ENCODE assay signal across 22 cellular contexts in genomic region chr2:60629801-60630385, GRCh38.
DNase-seq lines count a peak whose midpoint lies in the region; ATAC-seq and TF ChIP-seq lines count a peak whose summit lies in the region.
"Had no signal": no experiment of that assay in that cellular context is flagged by ENCODE, and none has a peak within 500 bp of the region (broad histone marks: within the 10 kb centered on the region; RNA-seq: fewer than 3 reads in every experiment).

No MANE protein-coding gene starts in this region.

- WGBS in mammary epithelial cell (ENCODE audit: low coverage, missing lambda C conversion rate), result 78% methylated on average over 4 of the region's 4 CpGs

- no peak for TF ChIP-seq CTCF in mammary epithelial cell (conservative IDR thresholded peaks at IDR 0.05 in 1 of 2, IDR thresholded peaks at IDR 0.05 in 1 of 2; ENCODE audit: extremely low read depth in 1 of 2, insufficient read depth in 1 of 2, low read depth in 1 of 2, low read length in 2 of 2)

- DNase-seq in SKM-1 (lab: John Stamatoyannopoulos, UW; ENCODE audit: unreplicated experiment) (peak; percentile 11), SKM-1 treated with dmso at 0.1 percent for 144 hours (lab: John Stamatoyannopoulos, UW; ENCODE audit: unreplicated experiment) (no peak), NCI-H69 (lab: John Stamatoyannopoulos, UW) (peak; percentile 21), mammary epithelial cell (peak; percentile 12), DMS79 (lab: John Stamatoyannopoulos, UW) (no peak)
- DNase-seq: 8988T; BE2C; Calu3; CD4-positive, alpha-beta T cell; DMS53; Kasumi-1; NCI-H1048; NCI-H1436 treated with DMSO at 0.1 percent for 48 hours; NCI-H2081; NCI-H510A treated with DMSO at 0.1 percent for 48 hours; OCI-M1; RPMI8226; SJCRH30 had no signal

- no peaks in the 10 kb centered on the region for H4K20me1 ChIP-seq in mammary epithelial cell (ENCODE audit: insufficient read depth, low read length)

- no peak overlapping the region for H2AFZ ChIP-seq in mammary epithelial cell (ENCODE audit: low read depth, low read length)

- no peak for ATAC-seq in GM21526 (IDR thresholded peaks at IDR 0.05; ENCODE audit: low FRiP score, unreplicated experiment)
- no peak for ATAC-seq in GM18502 (IDR thresholded peaks at IDR 0.05; ENCODE audit: poor library complexity, unreplicated experiment)
- ATAC-seq in HG03378 (IDR thresholded peaks at IDR 0.05; ENCODE audit: unreplicated experiment), result no peak
- ATAC-seq: GM12878 had no signal

- H3K36me3 ChIP-seq in mammary epithelial cell (ENCODE audit: insufficient read depth, low read length), result no peaks in the 10 kb centered on the region
- H3K36me3 ChIP-seq: BE2C, SJCRH30 had no signal

- in situ Hi-C loops in mammary epithelial cell (cut with MboI; ENCODE audit: low sequenced_read_pairs in 2 of 2), result no loop called here

- CTCF ChIA-PET in mammary epithelial cell (lab: Charles Lee; ENCODE audit: low non-redundant PET), result no interaction called here

- no TSS peak for BruUV-seq in mammary epithelial cell (replicated peaks; lab: Mats Ljungman, UMichigan)

- H3K4me3 ChIP-seq in mammary epithelial cell (replicated peaks in 1 of 3; ENCODE audit: insufficient read depth in 1 of 3, low read depth in 2 of 3, low read length in 3 of 3), result no peak overlapping the region
- H3K4me3 ChIP-seq: GM12878, SJCRH30 had no signal

- H3K4me1 ChIP-seq in mammary epithelial cell (ENCODE audit: insufficient read depth, low read length), result no peaks in the 10 kb centered on the region
- H3K4me1 ChIP-seq: BE2C, SJCRH30 had no signal

- H3K27ac ChIP-seq in mammary epithelial cell (ENCODE audit: insufficient read depth, low read depth, low read length), result no peak overlapping the region
- H3K27ac ChIP-seq: SJCRH30 had no signal

- dilution Hi-C loops in mammary epithelial cell (cut with HindIII; ENCODE audit: low sequenced_read_pairs), result no loop called here

- no peak overlapping the region for H3K9ac ChIP-seq in mammary epithelial cell (ENCODE audit: insufficient read depth, low read length)

- H3K79me2 ChIP-seq in mammary epithelial cell (ENCODE audit: insufficient read depth, low read length), result no peaks in the 10 kb centered on the region

- intact Hi-C loops in mammary epithelial cell (cut with micrococcal nuclease), result no loop called here

- H3K4me2 ChIP-seq in mammary epithelial cell (ENCODE audit: insufficient read depth, low read depth, low read length), result no peak overlapping the region

- no peaks in the 10 kb centered on the region for H3K9me3 ChIP-seq in mammary epithelial cell (replicated peaks; ENCODE audit: insufficient read depth, low read length)
- H3K9me3 ChIP-seq: BE2C, SJCRH30 had no signal

- peaks cover 2% of the 10 kb centered on the region for H3K27me3 ChIP-seq in mammary epithelial cell (ENCODE audit: insufficient read depth, low read length)
- H3K27me3 ChIP-seq: BE2C had no signal

Comparison
In these comparisons a context has a peak if more than half of its experiments do, and no peak if none do; other contexts are left out.
1. DNase-seq: peak in SKM-1 (single experiment), NCI-H69 (single experiment) and mammary epithelial cell (single experiment); none in SKM-1 treated with dmso at 0.1 percent for 144 hours (single experiment) and DMS79 (single experiment).